Comparison of ENCODE assay signal across 30 cellular contexts in genomic region chr5:135667204-135667603, GRCh38.
"Had no signal": no experiment of that assay in that cellular context is flagged by ENCODE, and none has a peak within 500 bp of the region (broad histone marks: within the 10 kb centered on the region; RNA-seq: fewer than 3 reads in every experiment).

No MANE protein-coding gene starts in this region.

- H3K4me3 Mint-ChIP-seq: activated CD4-positive, alpha-beta memory T cell treated with anti-CD3 and anti-CD28 coated beads for 36 hours; activated naive CD4-positive, alpha-beta T cell treated with anti-CD3 and anti-CD28 coated beads for 36 hours; activated naive CD8-positive, alpha-beta T cell treated with anti-CD3 and anti-CD28 coated beads for 36 hours; activated T-helper 1 cell treated with anti-CD3 and anti-CD28 coated beads, Interleukin-12 subunit alpha, Interleukin-12 subunit beta, Interleukin-2, Interleukin-4 antibody, amounts not matched to agents 30 ng/mL and 10 ng/mL and 1 ng/mL, durations not matched to agents 14 hours and 24 hours and 36 hours; brain; mesothelial cell of epicardium; naive B cell; nephron progenitor cell; T-helper 1 cell treated with Interleukin-12 subunit alpha and Interleukin-12 subunit beta and Interleukin-4 antibody, amounts not matched to agents 30 μg/mL and 1 μg/mL, for 36 hours had no signal

- DNase-seq: activated CD4-positive, alpha-beta memory T cell treated with anti-CD3 and anti-CD28 coated beads for 36 hours; activated CD4-positive, alpha-beta T cell treated with anti-CD3 and anti-CD28 coated beads for 48 hours; activated CD8-positive, alpha-beta memory T cell treated with anti-CD3 and anti-CD28 coated beads, Interleukin-2, amount 50 U/mL, for 4 hours; activated effector memory CD4-positive, alpha-beta T cell treated with anti-CD3 and anti-CD28 coated beads, Interleukin-2, amount 50 U/mL, for 16 hours; activated naive CD4-positive, alpha-beta T cell treated with anti-CD3 and anti-CD28 coated beads for 36 hours; activated naive CD8-positive, alpha-beta T cell treated with anti-CD3 and anti-CD28 coated beads for 36 hours; activated T-cell treated with anti-CD3 and anti-CD28 coated beads, Interleukin-2, amount 50 U/mL, for 1 hour; adrenal gland; caudate nucleus; cortex of kidney; foreskin keratinocyte; heart right ventricle; left ventricle myocardium superior; naive B cell; nephron progenitor cell; right lobe of liver; stimulated activated CD4-positive, alpha-beta T cell treated with anti-CD3 and anti-CD28 coated beads, Interleukin-12 subunit alpha, Interleukin-12 subunit beta, amount 100 ng/mL, for 4 hours; stimulated activated CD4-positive, alpha-beta T cell treated with anti-CD3 and anti-CD28 coated beads, Interleukin-4, amount 100 ng/mL, for 1 hour; stimulated activated naive CD8-positive, alpha-beta T cell treated with anti-CD3 and anti-CD28 coated beads, Interleukin-15, Interleukin-2, amounts not matched to agents 100 U/mL and 50 U/mL, for 24 hours; T-helper 9 cell; upper lobe of left lung had no signal

- H3K27ac ChIP-seq: adrenal gland, ascending aorta, foreskin keratinocyte, heart right ventricle, neutrophil, right lobe of liver, thoracic aorta, upper lobe of left lung, VCaP had no signal

- H3K27ac Mint-ChIP-seq: activated CD4-positive, alpha-beta memory T cell treated with anti-CD3 and anti-CD28 coated beads for 36 hours; activated naive CD4-positive, alpha-beta T cell treated with anti-CD3 and anti-CD28 coated beads for 36 hours; activated naive CD8-positive, alpha-beta T cell treated with anti-CD3 and anti-CD28 coated beads for 36 hours; activated T-helper 1 cell treated with anti-CD3 and anti-CD28 coated beads, Interleukin-12 subunit alpha, Interleukin-12 subunit beta, Interleukin-2, Interleukin-4 antibody, amounts not matched to agents 30 ng/mL and 10 ng/mL and 1 ng/mL, durations not matched to agents 14 hours and 24 hours and 36 hours; mesothelial cell of epicardium; nephron progenitor cell; T-helper 1 cell treated with Interleukin-12 subunit alpha and Interleukin-12 subunit beta and Interleukin-4 antibody, amounts not matched to agents 30 μg/mL and 1 μg/mL, for 36 hours had no signal

- H3K36me3 ChIP-seq: adrenal gland, ascending aorta, heart right ventricle, neutrophil, right lobe of liver, thoracic aorta, upper lobe of left lung had no signal

- H3K9me3 ChIP-seq: adrenal gland, ascending aorta, heart right ventricle, neutrophil, right lobe of liver, thoracic aorta, upper lobe of left lung had no signal

- H3K4me3 ChIP-seq: adrenal gland, ascending aorta, heart right ventricle, right lobe of liver, skin epidermis, thoracic aorta, upper lobe of left lung had no signal

- H3K36me3 Mint-ChIP-seq: activated CD4-positive, alpha-beta memory T cell treated with anti-CD3 and anti-CD28 coated beads for 36 hours; activated naive CD8-positive, alpha-beta T cell treated with anti-CD3 and anti-CD28 coated beads for 36 hours; brain; mesothelial cell of epicardium; naive B cell had no signal

- H3K4me1 ChIP-seq: adrenal gland, ascending aorta, heart right ventricle, right lobe of liver, upper lobe of left lung had no signal

- H3K27me3 ChIP-seq: adrenal gland, ascending aorta, foreskin keratinocyte, neutrophil, right lobe of liver, upper lobe of left lung had no signal

- H3K4me1 Mint-ChIP-seq: activated naive CD8-positive, alpha-beta T cell treated with anti-CD3 and anti-CD28 coated beads for 36 hours; naive B cell had no signal

- ATAC-seq: foreskin keratinocyte; heart right ventricle; left ventricle myocardium superior; stimulated activated naive CD8-positive, alpha-beta T cell treated with anti-CD3 and anti-CD28 coated beads, Interleukin-15, Interleukin-2, amounts not matched to agents 100 U/mL and 50 U/mL, for 24 hours had no signal

- H3K9me3 Mint-ChIP-seq: activated CD4-positive, alpha-beta memory T cell treated with anti-CD3 and anti-CD28 coated beads for 36 hours; activated naive CD4-positive, alpha-beta T cell treated with anti-CD3 and anti-CD28 coated beads for 36 hours; activated naive CD8-positive, alpha-beta T cell treated with anti-CD3 and anti-CD28 coated beads for 36 hours; activated T-helper 1 cell treated with anti-CD3 and anti-CD28 coated beads, Interleukin-12 subunit alpha, Interleukin-12 subunit beta, Interleukin-2, Interleukin-4 antibody, amounts not matched to agents 30 ng/mL and 10 ng/mL and 1 ng/mL, durations not matched to agents 14 hours and 24 hours and 36 hours; mesothelial cell of epicardium; nephron progenitor cell; T-helper 1 cell treated with Interleukin-12 subunit alpha and Interleukin-12 subunit beta and Interleukin-4 antibody, amounts not matched to agents 30 μg/mL and 1 μg/mL, for 36 hours had no signal
